Comparison of ENCODE assay signal across 2 cellular contexts in the genomic region with DNA sequence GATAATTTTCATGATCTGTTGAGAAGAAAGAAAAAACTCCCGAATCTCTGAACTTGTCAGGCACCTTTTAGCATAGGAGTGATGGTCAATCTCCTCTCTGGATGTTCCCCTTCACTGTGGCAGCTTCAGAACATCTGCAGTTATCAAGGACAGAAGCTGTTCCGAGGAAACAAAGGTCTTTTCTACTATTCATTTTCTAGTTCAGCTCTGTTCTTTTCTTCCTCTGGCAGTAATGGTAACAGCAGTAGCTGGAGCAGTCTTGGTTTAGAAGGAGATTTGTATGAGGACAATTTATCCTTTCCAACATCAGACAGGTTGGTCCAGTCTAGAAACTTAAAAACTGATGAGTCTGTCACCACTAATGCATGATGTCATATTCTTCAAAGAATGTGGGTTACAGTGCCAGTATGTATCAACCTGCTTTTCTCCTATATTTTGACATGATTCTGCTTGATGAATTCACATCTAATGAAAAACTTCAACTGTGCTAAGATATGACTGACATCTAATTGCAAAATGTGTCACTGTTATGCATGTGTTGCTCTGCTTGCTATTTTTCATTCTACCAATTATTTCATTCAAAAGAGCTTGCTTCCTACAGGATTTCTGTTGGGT.
TF ChIP-seq lines count a peak whose summit lies in the region.

No MANE protein-coding gene starts in this region.

TF ChIP-seq in GM12891, 5 proteins besides CTCF, POLR2A, EP300 and RAD21:
- TF ChIP-seq SPI1 (IDR thresholded peaks at IDR 0.05; ENCODE audit: low read depth, low read length) (no peak), POLR2AphosphoS5 (IDR thresholded peaks at IDR 0.05; ENCODE audit: low read depth, low read length) (no peak), PAX5 (IDR thresholded peaks at IDR 0.05; ENCODE audit: insufficient read depth, low read length, severe bottlenecking) (no peak), POU2F2 (IDR thresholded peaks at IDR 0.05; ENCODE audit: low read depth, low read length) (no peak), TAF1 (IDR thresholded peaks at IDR 0.05; ENCODE audit: low read depth, low read length) (no peak)

TF ChIP-seq in neural cell, 6 proteins besides CTCF, POLR2A, EP300 and RAD21:
- TF ChIP-seq, protein P1, sequence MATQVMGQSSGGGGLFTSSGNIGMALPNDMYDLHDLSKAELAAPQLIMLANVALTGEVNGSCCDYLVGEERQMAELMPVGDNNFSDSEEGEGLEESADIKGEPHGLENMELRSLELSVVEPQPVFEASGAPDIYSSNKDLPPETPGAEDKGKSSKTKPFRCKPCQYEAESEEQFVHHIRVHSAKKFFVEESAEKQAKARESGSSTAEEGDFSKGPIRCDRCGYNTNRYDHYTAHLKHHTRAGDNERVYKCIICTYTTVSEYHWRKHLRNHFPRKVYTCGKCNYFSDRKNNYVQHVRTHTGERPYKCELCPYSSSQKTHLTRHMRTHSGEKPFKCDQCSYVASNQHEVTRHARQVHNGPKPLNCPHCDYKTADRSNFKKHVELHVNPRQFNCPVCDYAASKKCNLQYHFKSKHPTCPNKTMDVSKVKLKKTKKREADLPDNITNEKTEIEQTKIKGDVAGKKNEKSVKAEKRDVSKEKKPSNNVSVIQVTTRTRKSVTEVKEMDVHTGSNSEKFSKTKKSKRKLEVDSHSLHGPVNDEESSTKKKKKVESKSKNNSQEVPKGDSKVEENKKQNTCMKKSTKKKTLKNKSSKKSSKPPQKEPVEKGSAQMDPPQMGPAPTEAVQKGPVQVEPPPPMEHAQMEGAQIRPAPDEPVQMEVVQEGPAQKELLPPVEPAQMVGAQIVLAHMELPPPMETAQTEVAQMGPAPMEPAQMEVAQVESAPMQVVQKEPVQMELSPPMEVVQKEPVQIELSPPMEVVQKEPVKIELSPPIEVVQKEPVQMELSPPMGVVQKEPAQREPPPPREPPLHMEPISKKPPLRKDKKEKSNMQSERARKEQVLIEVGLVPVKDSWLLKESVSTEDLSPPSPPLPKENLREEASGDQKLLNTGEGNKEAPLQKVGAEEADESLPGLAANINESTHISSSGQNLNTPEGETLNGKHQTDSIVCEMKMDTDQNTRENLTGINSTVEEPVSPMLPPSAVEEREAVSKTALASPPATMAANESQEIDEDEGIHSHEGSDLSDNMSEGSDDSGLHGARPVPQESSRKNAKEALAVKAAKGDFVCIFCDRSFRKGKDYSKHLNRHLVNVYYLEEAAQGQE (IDR thresholded peaks at IDR 0.05; ENCODE audit: borderline replicate concordance), result no peak
- TF ChIP-seq POLR2AphosphoS5 (IDR thresholded peaks at IDR 0.05) (peak; percentile 96), MXI1 (conservative IDR thresholded peaks at IDR 0.05; ENCODE audit: poor library complexity, severe bottlenecking) (no peak), SMC3 (conservative IDR thresholded peaks at IDR 0.05; ENCODE audit: poor library complexity) (no peak), TAF1 (IDR thresholded peaks at IDR 0.05; ENCODE audit: low read depth) (no peak), EZH2 (IDR thresholded peaks at IDR 0.05; ENCODE audit: borderline replicate concordance, insufficient read depth, low read length, poor library complexity, severe bottlenecking) (no peak)
